22 cellular contexts compared by ENCODE assay signal in genomic region chr5:144024601-144025000, GRCh38.
"Had no signal": no experiment of that assay in that cellular context is flagged by ENCODE, and none has a peak within 500 bp of the region (broad histone marks: within the 10 kb centered on the region; RNA-seq: fewer than 3 reads in every experiment).

No MANE protein-coding gene starts in this region.

- H3K4me3 Mint-ChIP-seq: activated CD4-positive, alpha-beta memory T cell treated with anti-CD3 and anti-CD28 coated beads for 36 hours; activated CD4-positive, alpha-beta T cell treated with anti-CD3 and anti-CD28 coated beads for 36 hours; central memory CD8-positive, alpha-beta T cell; natural killer cell; stimulated activated naive B cell treated with anti-CD40 and anti-IgM and Interleukin-4, amounts not matched to agents 10 μg/mL and 1 μg/mL and 100 μg/mL, for 72 hours; T-helper 2 cell treated with Interferon-gamma antibody and Interleukin-4, amounts not matched to agents 5 μg/mL and 100 μg/mL, for 36 hours; WTC11 had no signal

- ATAC-seq: activated CD4-positive, alpha-beta T cell treated with anti-CD3 and anti-CD28 coated beads for 36 hours; left colon; natural killer cell; stimulated activated naive B cell treated with anti-CD40 and anti-IgM and Interleukin-4, amounts not matched to agents 10 μg/mL and 1 μg/mL and 100 μg/mL, for 72 hours; WTC11 had no signal

- H3K4me1 Mint-ChIP-seq: activated CD4-positive, alpha-beta T cell treated with anti-CD3 and anti-CD28 coated beads for 36 hours; central memory CD8-positive, alpha-beta T cell; natural killer cell; stimulated activated naive B cell treated with anti-CD40 and anti-IgM and Interleukin-4, amounts not matched to agents 10 μg/mL and 1 μg/mL and 100 μg/mL, for 72 hours; WTC11 had no signal

- H3K27me3 ChIP-seq: brain microvascular endothelial cell, colonic mucosa, neutrophil, sigmoid colon, spleen, upper lobe of left lung had no signal

- DNase-seq: activated CD4-positive, alpha-beta memory T cell treated with anti-CD3 and anti-CD28 coated beads for 36 hours; activated CD4-positive, alpha-beta T cell treated with anti-CD3 and anti-CD28 coated beads for 36 hours; activated naive CD4-positive, alpha-beta T cell treated with Interleukin-2 at 50 U/mL for 16 hours; anterior cingulate cortex; brain microvascular endothelial cell; colonic mucosa; erythroblast; left colon; natural killer cell; sigmoid colon; spleen; stimulated activated CD4-positive, alpha-beta T cell treated with anti-CD3 and anti-CD28 coated beads, Interleukin-4, amount 100 ng/mL, for 4 hours; stimulated activated naive B cell treated with anti-CD40 and anti-IgM and Interleukin-4, amounts not matched to agents 10 μg/mL and 1 μg/mL and 100 μg/mL, for 72 hours; upper lobe of left lung had no signal

- H3K27ac Mint-ChIP-seq: activated CD4-positive, alpha-beta memory T cell treated with anti-CD3 and anti-CD28 coated beads for 36 hours; activated CD4-positive, alpha-beta T cell treated with anti-CD3 and anti-CD28 coated beads for 36 hours; activated T-helper 2 cell treated with anti-CD3 and anti-CD28 coated beads, Interferon-gamma antibody, Interleukin-2, Interleukin-4, amounts not matched to agents 10 μg/mL and 5 μg/mL and 100 μg/mL, durations not matched to agents 14 hours and 24 hours and 36 hours; natural killer cell; stimulated activated naive B cell treated with anti-CD40 and anti-IgM and Interleukin-4, amounts not matched to agents 10 μg/mL and 1 μg/mL and 100 μg/mL, for 72 hours; T-helper 2 cell treated with Interferon-gamma antibody and Interleukin-4, amounts not matched to agents 5 μg/mL and 100 μg/mL, for 36 hours; WTC11 had no signal

- H3K36me3 Mint-ChIP-seq: natural killer cell; stimulated activated naive B cell treated with anti-CD40 and anti-IgM and Interleukin-4, amounts not matched to agents 10 μg/mL and 1 μg/mL and 100 μg/mL, for 72 hours had no signal

- H3K4me1 ChIP-seq: colonic mucosa, spleen, upper lobe of left lung had no signal

- FAIRE-seq: endometrium, TTC549 had no signal

- H3K27ac ChIP-seq: brain microvascular endothelial cell, colonic mucosa, neutrophil, sigmoid colon, spleen, thoracic aorta, upper lobe of left lung had no signal
